12 cellular contexts compared by ENCODE assay signal in genomic region chr6:89386917-89387491, GRCh38. TPM values are rescaled to one million over a fixed set of nuclear protein-coding genes. Genes with fewer than 3 reads are reported as not detected.
DNase-seq lines count a peak whose midpoint lies in the region; ATAC-seq and TF ChIP-seq lines count a peak whose summit lies in the region.
"Had no signal": no experiment of that assay in that cellular context is flagged by ENCODE, and none has a peak within 500 bp of the region (broad histone marks: within the 10 kb centered on the region; RNA-seq: fewer than 3 reads in every experiment).

No MANE protein-coding gene starts in this region.

- no peaks in the 10 kb centered on the region for H3K79me2 ChIP-seq in Karpas-422 (ENCODE audit: low read length)
- H3K79me2 ChIP-seq in PC-9 (ENCODE audit: low read depth): no peaks in the 10 kb centered on the region

- peaks cover 38% of the 10 kb centered on the region for H3K4me1 ChIP-seq in Karpas-422 (ENCODE audit: low read length)
- H3K4me1 ChIP-seq in PC-9 (replicated peaks; ENCODE audit: insufficient read depth): 0 out of 2 replicates have a peak, but pooled peaks cover 6% of the 10 kb centered on the region
- H3K4me1 ChIP-seq in heart left ventricle: peaks cover 0 to 14% (median 0%) of the 10 kb centered on the region in 12 donors
- H3K4me1 ChIP-seq: transverse colon had no signal

- no TSS peak for BruUV-seq in PC-9 (replicated peaks; lab: Mats Ljungman, UMichigan)

- no peak for TF ChIP-seq CTCF in PC-9 (conservative IDR thresholded peaks at IDR 0.05)
- no peak for TF ChIP-seq CTCF in heart left ventricle (IDR thresholded peaks at IDR 0.05)

- ATAC-seq in GM18502 (IDR thresholded peaks at IDR 0.05; ENCODE audit: poor library complexity, unreplicated experiment) (peak; percentile 30), GM21381 (IDR thresholded peaks at IDR 0.05; ENCODE audit: unreplicated experiment) (peak; percentile 23), HG02938 (IDR thresholded peaks at IDR 0.05; ENCODE audit: unreplicated experiment) (peak; percentile 23), heart left ventricle (no peak)

- WGBS in heart left ventricle, 4 donors: 93 to 95% (median 94%) methylated on average over 6 of the region's 6 CpGs

- no peak overlapping the region for H3K27ac ChIP-seq in Karpas-422 (ENCODE audit: low read length)
- H3K27ac ChIP-seq in PC-9: no peak overlapping the region
- no peak overlapping the region for H3K27ac ChIP-seq in heart left ventricle
- H3K27ac ChIP-seq: transverse colon had no signal

- H2AFZ ChIP-seq in Karpas-422 (ENCODE audit: low read length): no peak overlapping the region
- no peak overlapping the region for H2AFZ ChIP-seq in PC-9

- CTCF ChIA-PET in PC-9 (lab: Charles Lee): no interaction called here

- H3K27me3 ChIP-seq in Karpas-422 (ENCODE audit: low read length) (no peaks in the 10 kb centered on the region), PC-9 (ENCODE audit: insufficient read depth, low read depth) (no peaks in the 10 kb centered on the region), heart left ventricle (no peaks in the 10 kb centered on the region)
- H3K27me3 ChIP-seq: transverse colon had no signal

- no peak for TF ChIP-seq POLR2A in heart left ventricle (IDR thresholded peaks at IDR 0.05)

- POLR2A ChIA-PET in PC-9 (lab: Charles Lee; ENCODE audit: unreplicated experiment): no interaction called here

- peak overlapping the region; percentile 70 for H3K4me2 ChIP-seq in Karpas-422 (ENCODE audit: low read depth, low read length, poor library complexity, severe bottlenecking)
- H3K4me2 ChIP-seq in PC-9: no peak overlapping the region

- intact Hi-C loops in PC-9 (cut with micrococcal nuclease; ENCODE audit: unreplicated experiment) (no loop called here), heart left ventricle (cut with DNase I) (no loop called here)

- H3K36me3 ChIP-seq in Karpas-422 (ENCODE audit: insufficient read depth, low read length): no peaks in the 10 kb centered on the region
- H3K36me3 ChIP-seq in PC-9 (ENCODE audit: low read depth): no peaks in the 10 kb centered on the region
- H3K36me3 ChIP-seq in heart left ventricle: peaks cover 0 to 10% (median 0%) of the 10 kb centered on the region in 9 donors
- H3K36me3 ChIP-seq: transverse colon had no signal

- H3K9me3 ChIP-seq in Karpas-422 (ENCODE audit: low read length) (no peaks in the 10 kb centered on the region), PC-9 (ENCODE audit: insufficient read depth, low read depth) (no peaks in the 10 kb centered on the region), heart left ventricle (no peaks in the 10 kb centered on the region)
- H3K9me3 ChIP-seq: transverse colon had no signal

- H3K4me3 ChIP-seq in Karpas-422 (ENCODE audit: low read length) (peak overlapping the region; percentile 38; the same call in 1 of the 2 replicates), PC-9 (no peak overlapping the region), heart left ventricle (no peak overlapping the region)
- H3K4me3 ChIP-seq: transverse colon had no signal

- H3K9ac ChIP-seq in Karpas-422 (ENCODE audit: low read length): no peak overlapping the region

- H3F3A ChIP-seq in PC-9 (ENCODE audit: insufficient read depth, low read depth): no peaks in the 10 kb centered on the region

- DNase-seq in Karpas-422 (peak; percentile 38), PC-9 (no peak), NCI-H1092 (lab: John Stamatoyannopoulos, UW) (no peak), heart left ventricle (no peak), cerebellar nuclear complex (lab: John Stamatoyannopoulos, UW) (no peak)
- DNase-seq: activated CD4-positive, alpha-beta memory T cell treated with anti-CD3 and anti-CD28 coated beads, Interleukin-2, amount 10 ng/mL, durations not matched to agents 7 days and 5 days; activated naive CD4-positive, alpha-beta T cell treated with anti-CD3 and anti-CD28 coated beads for 36 hours; DMS53; transverse colon had no signal

- 0 out of 2 replicates have a peak, but pooled peaks cover 3% of the 10 kb centered on the region for H4K20me1 ChIP-seq in Karpas-422 (ENCODE audit: insufficient read depth, low read depth, low read length)
- H4K20me1 ChIP-seq in PC-9 (ENCODE audit: insufficient read depth): no peaks in the 10 kb centered on the region

- no peaks in the 10 kb centered on the region for H3K9me2 ChIP-seq in Karpas-422 (replicated peaks; ENCODE audit: insufficient read depth, low read length)
- H3K9me2 ChIP-seq in PC-9 (ENCODE audit: insufficient read depth): no peaks in the 10 kb centered on the region

RNA-seq across cellular contexts. Expression of gene RRAGD, which starts 25.1 kb away (rescaled TPM):
- 0.41 and 0.65 TPM in 2 replicates for total RNA-seq in Karpas-422 (2014; rRNA removed; shearing (Covaris generic); ENCODE audit: low replicate concordance)
- total RNA-seq in PC-9 (2021) (0.18 TPM in 1 of 2 replicates, not detected in the other), heart left ventricle (100 to 1,000 TPM in 5 of 9 donors, 10 to 100 TPM in 4; 69.7 to 147 (median 102) TPM)
- 10 to 100 TPM; 25.8 to 40.8 TPM for polyA plus RNA-seq in heart left ventricle

RNA-seq across cellular contexts. Expression of gene UBE2J1, which starts 34.5 kb away (rescaled TPM):
- total RNA-seq in Karpas-422 (2014; rRNA removed; shearing (Covaris generic); ENCODE audit: low replicate concordance): 30.4 and 48.0 TPM in 2 replicates
- 19.8 and 29.0 TPM in 2 replicates for total RNA-seq in PC-9 (2021)
- 10 to 100 TPM in 8 of 9 donors, 1 to 10 TPM in 1; 9.8 to 28.2 (median 15.2) TPM for total RNA-seq in heart left ventricle
- polyA plus RNA-seq in heart left ventricle: 10 to 100 TPM in 1 of 2 donors, 1 to 10 TPM in 1; 8.9 to 18.1 TPM

RNA-seq across cellular contexts. Expression of gene ANKRD6, which starts 45.9 kb away (rescaled TPM):
- total RNA-seq in Karpas-422 (2014; rRNA removed; shearing (Covaris generic); ENCODE audit: low replicate concordance): not detected in 2 replicates
- total RNA-seq in PC-9 (2021) (1.8 and 2.7 TPM in 2 replicates), heart left ventricle (10 to 100 TPM in 7 of 9 donors, 1 to 10 TPM in 2; 7.4 to 14.1 (median 11.3) TPM)
- polyA plus RNA-seq in heart left ventricle: 1 to 10 TPM; 3.5 to 4.6 TPM

Comparison
In these comparisons a context has a peak if more than half of its experiments do, and no peak if none do; other contexts are left out.
1. ATAC-seq: peak in GM18502 (single experiment), GM21381 (single experiment) and HG02938 (single experiment); none in heart left ventricle (0 of 4).
2. RNA of gene RRAGD, which starts 25.1 kb away (total RNA-seq): 69.7 to 147 TPM in heart left ventricle; 0.41 to 0.65 TPM in Karpas-422 and 0.18 TPM in PC-9; every median in the first group is over 10 times any median in the second.